ENCODE assay signal across 8 cellular contexts in genomic region chr6:15254074-15254975, GRCh38. TPM values are rescaled to one million over a fixed set of nuclear protein-coding genes. Genes with fewer than 3 reads are reported as not detected.
DNase-seq lines count a peak whose midpoint lies in the region; ATAC-seq, FAIRE-seq and TF ChIP-seq lines count a peak whose summit lies in the region.

No MANE protein-coding gene starts in this region.

- POLR2A ChIA-PET in H1 (lab: Charles Lee; ENCODE audit: partially characterized antibody): interaction anchor here (1.1 kb wide), 1 partner anchor 18 kb away, joined by 3 read pairs; no protein-coding TSS in a partner anchor

- H4K5ac ChIP-seq in H1 (ENCODE audit: insufficient read length, low read depth, low read length): no peak overlapping the region

- peak overlapping the region; percentile 49 to 89; a peak in 3 of 4 replicates for H3K4me2 ChIP-seq in H1 (ENCODE audit: insufficient read depth in 1 of 2, low read depth in 2 of 2, low read length in 2 of 2)

- H3K27ac ChIP-seq in H1 (ENCODE audit: low read depth, low read length) (no peak overlapping the region), aorta (ENCODE audit: low read depth in 1 of 2, low read length in 2 of 2) (no peak overlapping the region), tibial nerve (peak overlapping the region in 2 of 4 donors; percentile 21 to 31)

- H3K23ac ChIP-seq in H1 (ENCODE audit: insufficient read length): no peak overlapping the region

- peak; percentile 36 to 63 for TF ChIP-seq RAD21 in H1 (IDR thresholded peaks at IDR 0.05 in 1 of 2, conservative IDR thresholded peaks at IDR 0.05 in 1 of 2; ENCODE audit: low read depth in 2 of 2, low read length in 2 of 2)

- no peaks in the 10 kb centered on the region for H3K27me3 ChIP-seq in H1 (replicated peaks in 1 of 4; ENCODE audit: control insufficient read depth in 3 of 4, extremely low read depth in 1 of 4, insufficient read depth in 3 of 4, low read length in 3 of 4)
- H3K27me3 ChIP-seq in aorta (ENCODE audit: control insufficient read depth in 1 of 2, insufficient read depth in 2 of 2, low read length in 1 of 2): no peaks in the 10 kb centered on the region
- no peaks in the 10 kb centered on the region for H3K27me3 ChIP-seq in tibial nerve

- no peak overlapping the region for H2BK120ac ChIP-seq in H1 (replicated peaks; ENCODE audit: low read depth, low read length)

- H3K18ac ChIP-seq in H1 (ENCODE audit: extremely low read depth, low read length): no peak overlapping the region

- H3K36me3 ChIP-seq in H1 (ENCODE audit: control insufficient read depth in 2 of 4, insufficient read depth in 4 of 4, low read length in 3 of 4): peaks cover 0 to 26% (median 5%) of the 10 kb centered on the region in 4 experiments; a peak in 3 of 8 replicates
- no peaks in the 10 kb centered on the region for H3K36me3 ChIP-seq in aorta (ENCODE audit: control insufficient read depth in 1 of 2, insufficient read depth in 2 of 2, low read length in 1 of 2)
- H3K36me3 ChIP-seq in tibial nerve: no peaks in the 10 kb centered on the region

- no peaks in the 10 kb centered on the region for H3K9me3 ChIP-seq in H1 (ENCODE audit: insufficient read depth in 2 of 2, low read depth in 1 of 2, low read length in 1 of 2)
- no peaks in the 10 kb centered on the region for H3K9me3 ChIP-seq in aorta (ENCODE audit: control insufficient read depth, low read length)
- H3K9me3 ChIP-seq in tibial nerve: no peaks in the 10 kb centered on the region

- no peak overlapping the region for H3K56ac ChIP-seq in H1 (replicated peaks; ENCODE audit: insufficient read length, low read depth, low read length)

- H2BK12ac ChIP-seq in H1 (ENCODE audit: low read depth, low read length): no peak overlapping the region

- no peaks in the 10 kb centered on the region for H3K79me1 ChIP-seq in H1 (ENCODE audit: low read depth, low read length)

- no peak overlapping the region for H2BK5ac ChIP-seq in H1 (ENCODE audit: low read depth, low read length)

- TF ChIP-seq POLR2A in H1 (IDR thresholded peaks at IDR 0.05; ENCODE audit: control extremely low read depth in 1 of 2, low read depth in 2 of 2, low read length in 2 of 2): no peak
- no peak for TF ChIP-seq POLR2A in tibial nerve (IDR thresholded peaks at IDR 0.05)

- no peak overlapping the region for H3K14ac ChIP-seq in H1 (ENCODE audit: insufficient read length)

- intact Hi-C loops in aorta (cut with DNase I): no loop called here

- no peak overlapping the region for H4K8ac ChIP-seq in H1 (ENCODE audit: extremely low read depth, insufficient read depth, low read length)

- peaks cover 98 to 100% of the 10 kb centered on the region in 2 experiments for H3K79me2 ChIP-seq in H1 (ENCODE audit: control insufficient read depth in 1 of 2, insufficient read depth in 2 of 2, low read length in 2 of 2)

- FAIRE-seq in H1 (lab: Jason Lieb, UNC): no peak

- TF ChIP-seq CTCF in H1 (IDR thresholded peaks at IDR 0.05; ENCODE audit: control extremely low read depth in 1 of 3, insufficient read depth in 1 of 3, low read depth in 1 of 3, low read length in 3 of 3): peak in 2 of 3 experiments; percentile 26; a peak in 2 of 4 replicates
- peak in 1 of 5 experiments; percentile 9 for TF ChIP-seq CTCF in tibial nerve (IDR thresholded peaks at IDR 0.05)

- H3K4me1 ChIP-seq in H1 (replicated peaks in 1 of 4; ENCODE audit: control insufficient read depth in 3 of 4, insufficient read depth in 4 of 4, low read length in 3 of 4) (peaks cover 19 to 35% (median 26%) of the 10 kb centered on the region in 4 experiments), aorta (ENCODE audit: control insufficient read depth in 1 of 2, insufficient read depth in 2 of 2, low read length in 2 of 2) (peaks cover 3 to 6% of the 10 kb centered on the region in 2 donors), tibial nerve (peaks cover 0 to 59% (median 34%) of the 10 kb centered on the region in 4 donors)

- H3K4ac ChIP-seq in H1 (replicated peaks; ENCODE audit: insufficient read length, low read depth, low read length): no peak overlapping the region

- H4K91ac ChIP-seq in H1 (replicated peaks; ENCODE audit: insufficient read length, low read length): no peak overlapping the region

- H2AK5ac ChIP-seq in H1 (ENCODE audit: low read depth, low read length): no peak overlapping the region

- no peak overlapping the region for H2AFZ ChIP-seq in H1 (ENCODE audit: low read length)

- WGBS in H1 (ENCODE audit: extremely low coverage in 1 of 2, insufficient coverage in 1 of 2, insufficient read length in 1 of 2, insufficient replicate concordance in 2 of 2, low coverage in 1 of 2, low lambda C conversion rate in 2 of 2, missing lambda C conversion rate in 1 of 2), 2 experiments: 90% methylated on average over 14 of the region's 14 CpGs; no CpG with 5 or more reads in 1 of the 2 experiments
- 92% methylated on average over 14 of the region's 14 CpGs for WGBS in aorta, 2 donors
- 80 to 81% methylated on average over 14 of the region's 14 CpGs for WGBS in tibial nerve, 2 donors

- peaks cover 8% of the 10 kb centered on the region for H3K23me2 ChIP-seq in H1 (ENCODE audit: low read depth, low read length)

- H2BK15ac ChIP-seq in H1 (ENCODE audit: low read length): no peak overlapping the region

- DNase-seq in DMS79 treated with DMSO at 0.1 percent for 48 hours (lab: John Stamatoyannopoulos, UW) (peak; percentile 6), MV-4-11 (lab: John Stamatoyannopoulos, UW) (peak; percentile 75), H1 (ENCODE audit: low read depth in 1 of 2, low spot score in 2 of 2) (no peak), superior temporal gyrus (ENCODE audit: extremely low spot score) (peak; percentile 84), aorta (no peak), tibial nerve (ENCODE audit: low spot score in 2 of 2) (no peak), D341Med (ENCODE audit: low spot score) (no peak)

- H3K9ac ChIP-seq in H1 (replicated peaks in 1 of 4; ENCODE audit: extremely low read depth in 1 of 4, low read depth in 3 of 4, low read length in 3 of 4): no peak overlapping the region; a peak in 2 of 7 replicates

- H3K4me3 ChIP-seq in H1 (ENCODE audit: extremely low read depth in 1 of 4, insufficient read depth in 2 of 4, low read depth in 3 of 4, low read length in 4 of 4) (peak overlapping the region in 1 of 4 experiments; percentile 12; a peak in 1 of 8 replicates), aorta (ENCODE audit: low read length in 2 of 2) (no peak overlapping the region), tibial nerve (no peak overlapping the region)

- H4K20me1 ChIP-seq in H1 (replicated peaks in 1 of 2; ENCODE audit: control insufficient read depth in 1 of 2, insufficient read depth in 2 of 2, low read length in 2 of 2): peaks cover 62 to 71% of the 10 kb centered on the region in 2 experiments

- CTCF ChIA-PET in H1 (lab: Charles Lee; ENCODE audit: partially characterized antibody): interaction anchor here (0.6 to 2.1 kb wide), 6 partner anchors 21 to 1043 kb away, joined by 3 to 8 read pairs (median 3); no protein-coding TSS in a partner anchor

- no peak for TF ChIP-seq EP300 in H1 (IDR thresholded peaks at IDR 0.05; ENCODE audit: borderline replicate concordance in 1 of 2, low read depth in 2 of 2, low read length in 2 of 2)
- TF ChIP-seq EP300 in tibial nerve (IDR thresholded peaks at IDR 0.05): no peak

- no peak overlapping the region for H2BK20ac ChIP-seq in H1 (ENCODE audit: low read length)

- ATAC-seq in GM21447 (IDR thresholded peaks at IDR 0.05; ENCODE audit: unreplicated experiment) (peak; percentile 37), aorta (ENCODE audit: low FRiP score) (no peak)

TF ChIP-seq in H1, 55 proteins besides CTCF, POLR2A, EP300 and RAD21:
- TF ChIP-seq SIX5 (IDR thresholded peaks at IDR 0.05; ENCODE audit: low read depth, low read length) (no peak), SIN3A (conservative IDR thresholded peaks at IDR 0.05 in 1 of 2, IDR thresholded peaks at IDR 0.05 in 1 of 2; ENCODE audit: low read depth in 1 of 2, low read length in 2 of 2) (peak in 1 of 2 experiments; percentile 42; a peak in 1 of 4 replicates)

RNA-seq across cellular contexts. Expression of gene JARID2, which starts 8.5 kb away (rescaled TPM):
- 237 and 239 TPM in 2 replicates for total RNA-seq in H1 (2021; fragmentation: NEBNext Ultra II Directional; extraction: Animal tissue kit (Norgen Biotek cat#: 25700))
- polyA plus RNA-seq in H1 (2011; rRNA removed): 60.1 and 75.5 TPM in 2 replicates
- 100 TPM for polyA plus RNA-seq in H1 (2011; cell fraction: cytosol; rRNA removed)
- polyA plus RNA-seq in H1 (2011; cell fraction: nucleus; rRNA removed): 111 TPM
- polyA plus RNA-seq in H1 (2012, experiment 1 of 2): 103 to 131 TPM (median 115 TPM) in 4 replicates
- polyA plus RNA-seq in H1 (2012, experiment 2 of 2): 14.2 TPM
- 237 TPM for polyA plus RNA-seq in H1 (2013, experiment 1 of 2)
- polyA plus RNA-seq in H1 (2013, experiment 2 of 2): 255 TPM
- polyA minus RNA-seq in H1 (2011; rRNA and poly(A)+ RNA removed): 153 and 170 TPM in 2 replicates
- polyA minus RNA-seq in H1 (2011; cell fraction: cytosol; rRNA and poly(A)+ RNA removed): 113 TPM
- 104 TPM for polyA minus RNA-seq in H1 (2011; cell fraction: nucleus; rRNA and poly(A)+ RNA removed)
- total RNA-seq in aorta: 10 to 100 TPM; 11.0 to 13.0 TPM
- 1 to 10 TPM in 1 of 2 donors, under 1 TPM in 1; 0.88 to 3.1 TPM for polyA plus RNA-seq in aorta
- 10 to 100 TPM in 2 of 4 donors, 1 to 10 TPM in 2; 9.0 to 26.1 (median 9.8) TPM for total RNA-seq in tibial nerve

Comparison
In these comparisons a context has a peak if more than half of its experiments do, and no peak if none do; other contexts are left out.
1. DNase-seq: peak in DMS79 treated with DMSO at 0.1 percent for 48 hours (single experiment), MV-4-11 (single experiment) and superior temporal gyrus (single experiment); none in H1 (0 of 2), aorta (0 of 2), tibial nerve (0 of 2) and D341Med (single experiment).